Comparison of ENCODE assay signal across 7 cellular contexts in genomic region chr11:59626969-59627368, GRCh38. TPM values are rescaled to one million over a fixed set of nuclear protein-coding genes. Genes with fewer than 3 reads are reported as not detected.
DNase-seq lines count a peak whose midpoint lies in the region; ATAC-seq, FAIRE-seq and TF ChIP-seq lines count a peak whose summit lies in the region.
"Not testable (repeated sequence)": the region's sequence is repeated elsewhere in the genome, so short reads cannot be mapped to it uniquely, and the experiment has no call there.

No MANE protein-coding gene starts in this region.

- H3K4me3 ChIP-seq in BJ (ENCODE audit: low read depth, low read length); IMR-90 (ENCODE audit: insufficient read depth, low read depth, low read length); HepG2 (replicated peaks in 1 of 3; ENCODE audit: insufficient read depth in 1 of 3, low read depth in 2 of 3, low read length in 3 of 3); osteoblast (ENCODE audit: insufficient read depth, low read length): not testable (repeated sequence)

- CTCF ChIA-PET in BJ (lab: Yijun Ruan, JAX); IMR-90 (lab: Yijun Ruan, JAX); HepG2 (lab: Yijun Ruan, JAX; ENCODE audit: low intra/inter-chr PET ratio, low total read pairs): not testable (repeated sequence)

- not testable (repeated sequence) for H3K4me3 Mint-ChIP-seq in chondrocyte (ENCODE audit: unreplicated experiment)

- H4K8ac ChIP-seq in IMR-90 (ENCODE audit: low read depth in 2 of 2, low read length in 2 of 2) = not testable (repeated sequence)

- not testable (repeated sequence) for H3K4me2 ChIP-seq in IMR-90 (ENCODE audit: low read depth, low read length); HepG2 (ENCODE audit: low read depth, low read length); osteoblast (ENCODE audit: insufficient read depth, low read length)

- not testable (repeated sequence) for H3K56ac ChIP-seq in IMR-90 (ENCODE audit: extremely low read depth, insufficient read depth, low read length)

- not testable (repeated sequence) for H2AK9ac ChIP-seq in IMR-90 (replicated peaks; ENCODE audit: low read depth, low read length, poor library complexity)

- H4K20me1 ChIP-seq in IMR-90 (ENCODE audit: insufficient read depth, low read length); HepG2 (ENCODE audit: insufficient read depth, low read length); osteoblast (ENCODE audit: insufficient read depth, low read length): not testable (repeated sequence)

- H3K9me3 Mint-ChIP-seq in chondrocyte (ENCODE audit: low read depth) = not testable (repeated sequence)

- not testable (repeated sequence) for DNase-seq in BJ (ENCODE audit: low read depth); IMR-90; chondrocyte (ENCODE audit: low spot score); HepG2 (ENCODE audit: low spot score); osteoblast (ENCODE audit: insufficient read length, low spot score, missing footprints)
- DNase-seq in amniotic epithelial cell (ENCODE audit: low read depth) = peak; percentile 24
- peak; percentile 7 for DNase-seq in fibroblast of gingiva (ENCODE audit: low read depth)

- H3K4me1 ChIP-seq in IMR-90 (ENCODE audit: control insufficient read depth, insufficient read depth, low read length); osteoblast (ENCODE audit: insufficient read depth, low read length): not testable (repeated sequence)
- H3K4me1 ChIP-seq in HepG2 (ENCODE audit: insufficient read depth, low read length) = peaks cover 12% of the 10 kb centered on the region; the same call in 1 of the 2 replicates

- H3K9me1 ChIP-seq in IMR-90 (ENCODE audit: insufficient read depth, low read length) = not testable (repeated sequence)

- H3K36me3 ChIP-seq in BJ (ENCODE audit: control insufficient read depth, insufficient read depth, low read length); IMR-90 (ENCODE audit: control insufficient read depth, insufficient read depth, low read length); HepG2 (replicated peaks in 1 of 2; ENCODE audit: control insufficient read depth in 1 of 2, insufficient read depth in 2 of 2, low read length in 2 of 2); osteoblast (ENCODE audit: insufficient read depth, low read length): not testable (repeated sequence)

- POLR2A ChIA-PET in BJ (lab: Charles Lee); IMR-90 (lab: Charles Lee; ENCODE audit: unreplicated experiment); HepG2 (lab: Yijun Ruan, JAX): not testable (repeated sequence)

- not testable (repeated sequence) for H3K23ac ChIP-seq in IMR-90 (ENCODE audit: low read depth, low read length)

- not testable (repeated sequence) for H3K27me3 Mint-ChIP-seq in chondrocyte (ENCODE audit: low read depth)

- TF ChIP-seq POLR2A in IMR-90 (IDR thresholded peaks at IDR 0.05; ENCODE audit: low read depth, low read length); HepG2 (IDR thresholded peaks at IDR 0.05; ENCODE audit: insufficient read depth in 1 of 2, low read depth in 2 of 2, low read length in 2 of 2): not testable (repeated sequence)

- peak; percentile 8; the same call in 1 of the 2 replicates for TF ChIP-seq CTCF in BJ (IDR thresholded peaks at IDR 0.05; ENCODE audit: insufficient read depth, low read depth, low read length)
- peak; percentile 33 for TF ChIP-seq CTCF in IMR-90 (conservative IDR thresholded peaks at IDR 0.05; ENCODE audit: low read depth, low read length)
- peak; percentile 75 for TF ChIP-seq CTCF in chondrocyte (IDR thresholded peaks at IDR 0.05)
- TF ChIP-seq CTCF in HepG2 (CRISPR knock-in tag; IDR thresholded peaks at IDR 0.05) = not testable (repeated sequence)
- peak; percentile 31 for TF ChIP-seq CTCF in osteoblast (IDR thresholded peaks at IDR 0.05; ENCODE audit: extremely low read depth, low read depth, low read length)

- not testable (repeated sequence) for TF ChIP-seq RAD21 in IMR-90 (IDR thresholded peaks at IDR 0.05; ENCODE audit: low read length); HepG2 (CRISPR knock-in tag; IDR thresholded peaks at IDR 0.05)

- not testable (repeated sequence) for H2BK5ac ChIP-seq in IMR-90 (ENCODE audit: low read depth, low read length, poor library complexity, severe bottlenecking)

- H3K27ac Mint-ChIP-seq in chondrocyte (ENCODE audit: unreplicated experiment) = not testable (repeated sequence)

- not testable (repeated sequence) for H3K9me3 ChIP-seq in IMR-90 (ENCODE audit: control insufficient read depth, insufficient read depth, low read length); HepG2 (ENCODE audit: low read length); osteoblast (ENCODE audit: low read depth, low read length)

- not testable (repeated sequence) for H3K27ac ChIP-seq in IMR-90 (ENCODE audit: insufficient read depth, low read length); HepG2 (ENCODE audit: extremely low read length, insufficient read depth, low read length); osteoblast (ENCODE audit: low read depth, low read length)

- H3K4me1 Mint-ChIP-seq in chondrocyte (ENCODE audit: low read depth) = peaks cover 17% of the 10 kb centered on the region

- not testable (repeated sequence) for H2AFZ ChIP-seq in IMR-90 (replicated peaks; ENCODE audit: low read length, poor library complexity); HepG2 (ENCODE audit: low read length); osteoblast (ENCODE audit: low read length)

- not testable (repeated sequence) for H3K4ac ChIP-seq in IMR-90 (ENCODE audit: low read depth, low read length)

- H3K79me1 ChIP-seq in IMR-90 (ENCODE audit: low read depth in 1 of 2, low read length in 2 of 2) = not testable (repeated sequence)

- not testable (repeated sequence) for BruUV-seq in IMR-90 (replicated peaks; lab: Mats Ljungman, UMichigan); HepG2 (replicated peaks; lab: Mats Ljungman, UMichigan)

- in situ Hi-C loops in IMR-90 (cut with MboI; ENCODE audit: low sequenced_read_pairs); HepG2 (cut with HindIII; ENCODE audit: extremely low pct_ligation_motif_present, low pct_unique_long_range_greater_than_20kb): not testable (repeated sequence)

- ATAC-seq in IMR-90 (ENCODE audit: low read depth) = peak; percentile 68
- not testable (repeated sequence) for ATAC-seq in HepG2

- H4K5ac ChIP-seq in IMR-90 (ENCODE audit: low read depth, low read length) = not testable (repeated sequence)

- dilution Hi-C loops in IMR-90 (cut with HindIII; ENCODE audit: low sequenced_read_pairs, unreplicated experiment) = not testable (repeated sequence)

- H3K36me3 Mint-ChIP-seq in chondrocyte (ENCODE audit: low read depth) = not testable (repeated sequence)

- not testable (repeated sequence) for H2AK5ac ChIP-seq in IMR-90 (ENCODE audit: low read depth, low read length)

- H2BK120ac ChIP-seq in IMR-90 (ENCODE audit: low read depth, low read length) = not testable (repeated sequence)

- 100% methylated on average over 1 of the region's 4 CpGs; no CpG with 5 or more reads in 1 of the 2 experiments for WGBS in IMR-90 (ENCODE audit: extremely low coverage in 2 of 2, insufficient read length in 1 of 2), 2 experiments
- WGBS in HepG2 (ENCODE audit: low lambda C conversion rate) = 72% methylated on average over 4 of the region's 4 CpGs

- not testable (repeated sequence) for H3K9ac ChIP-seq in IMR-90 (ENCODE audit: low read depth, low read length); HepG2 (ENCODE audit: insufficient read depth, low read depth, low read length)

- H3K18ac ChIP-seq in IMR-90 (ENCODE audit: low read depth, low read length) = not testable (repeated sequence)

- H2BK20ac ChIP-seq in IMR-90 (ENCODE audit: low read depth, low read length) = not testable (repeated sequence)

- H2BK15ac ChIP-seq in IMR-90 (ENCODE audit: low read depth, low read length) = not testable (repeated sequence)

- intact Hi-C loops in IMR-90 (cut with micrococcal nuclease) = loop anchor here (5.0 kb wide), 1 partner anchor 35 kb away; no protein-coding TSS in a partner anchor
- intact Hi-C loops in HepG2 (cut with micrococcal nuclease; ENCODE audit: unreplicated experiment) = not testable (repeated sequence)

- FAIRE-seq in HepG2 (lab: Jason Lieb, UNC) = not testable (repeated sequence)

- H4K91ac ChIP-seq in IMR-90 (ENCODE audit: insufficient read depth, low read depth, low read length) = not testable (repeated sequence)

- H3K14ac ChIP-seq in IMR-90 (replicated peaks; ENCODE audit: low read depth, low read length) = not testable (repeated sequence)

- not testable (repeated sequence) for H3K27me3 ChIP-seq in BJ (ENCODE audit: control insufficient read depth, insufficient read depth, low read length); IMR-90 (ENCODE audit: control insufficient read depth, insufficient read depth, low read length); HepG2 (ENCODE audit: control insufficient read depth in 1 of 2, insufficient read depth in 2 of 2, low read length in 2 of 2); osteoblast (ENCODE audit: insufficient read depth, low read length)

- TF ChIP-seq EP300 in HepG2 (IDR thresholded peaks at IDR 0.05; ENCODE audit: low read depth in 2 of 2, low read length in 2 of 2); HepG2 (CRISPR knock-in tag; IDR thresholded peaks at IDR 0.05; ENCODE audit: borderline replicate concordance): not testable (repeated sequence)

- H3K79me2 ChIP-seq in HepG2 (ENCODE audit: insufficient read depth, low read length); osteoblast (ENCODE audit: insufficient read depth, low read length): not testable (repeated sequence)

RNA-seq across cellular contexts. Expression of gene OSBP, which starts 11.4 kb away (rescaled TPM):
- polyA plus RNA-seq in BJ (2011; rRNA removed) (10.0 and 16.1 TPM in 2 replicates), IMR-90 (2012; rRNA removed) (15.4 and 22.1 TPM in 2 replicates), HepG2 (2011; rRNA removed) (12.1 and 12.5 TPM in 2 replicates)
- 12.5 and 17.4 TPM in 2 replicates for polyA minus RNA-seq in BJ (2011; rRNA and poly(A)+ RNA removed)
- total RNA-seq in IMR-90 (2012; rRNA removed) (27.2 and 27.4 TPM in 2 replicates), chondrocyte (47.3 to 48.4 TPM (median 47.6 TPM) in 3 replicates), HepG2 (2016; rRNA removed; fragmentation: Illumina TruSeq; extraction: Trizol) (13.5 and 23.0 TPM in 2 replicates), osteoblast (35.1 and 35.9 TPM in 2 replicates)
- polyA plus RNA-seq in IMR-90 (2012; cell fraction: cytosol; rRNA removed) = 5.8 and 8.5 TPM in 2 replicates
- polyA plus RNA-seq in IMR-90 (2012; cell fraction: nucleus; rRNA removed; ENCODE audit: low replicate concordance) = 5.2 and 32.2 TPM in 2 replicates
- 2.7 and 3.3 TPM in 2 replicates for total RNA-seq in HepG2 (2016; cell fraction: cytosol; rRNA removed; fragmentation: Illumina TruSeq; extraction: Trizol; ENCODE audit: low read depth)
- 12.8 and 21.9 TPM in 2 replicates for total RNA-seq in HepG2 (2016; cell fraction: insoluble cytoplasmic fraction; rRNA removed; fragmentation: Illumina TruSeq; extraction: Trizol)
- total RNA-seq in HepG2 (2016; cell fraction: membrane; rRNA removed; fragmentation: Illumina TruSeq; extraction: Trizol) = 9.1 and 9.5 TPM in 2 replicates
- 20.1 and 23.2 TPM in 2 replicates for total RNA-seq in HepG2 (2016; cell fraction: nucleus; rRNA removed; fragmentation: Illumina TruSeq; extraction: Trizol)
- 7.0 and 11.1 TPM in 2 replicates for polyA plus RNA-seq in HepG2 (2011; cell fraction: cytosol; rRNA removed)
- 12.1 and 14.0 TPM in 2 replicates for polyA plus RNA-seq in HepG2 (2011; cell fraction: nucleus; rRNA removed)
- polyA plus RNA-seq in HepG2 (2012) = 19.3 and 22.7 TPM in 2 replicates
- 1.6 and 1.8 TPM in 2 replicates for polyA plus RNA-seq in HepG2 (2016; cell fraction: cytosol; fragmentation: Illumina TruSeq; extraction: Trizol; ENCODE audit: low read depth)
- polyA plus RNA-seq in HepG2 (2016; cell fraction: insoluble cytoplasmic fraction; fragmentation: Illumina TruSeq; extraction: Trizol; ENCODE audit: low read depth) = 18.6 and 21.3 TPM in 2 replicates
- 3.9 and 4.6 TPM in 2 replicates for polyA plus RNA-seq in HepG2 (2016; cell fraction: membrane; fragmentation: Illumina TruSeq; extraction: Trizol; ENCODE audit: low read depth)
- 22.7 and 22.9 TPM in 2 replicates for polyA plus RNA-seq in HepG2 (2016; cell fraction: nucleus; fragmentation: Illumina TruSeq; extraction: Trizol; ENCODE audit: insufficient read depth, low read depth)
- polyA minus RNA-seq in HepG2 (2011; rRNA and poly(A)+ RNA removed; ENCODE audit: low replicate concordance) = 14.8 and 21.1 TPM in 2 replicates
- polyA minus RNA-seq in HepG2 (2011; cell fraction: cytosol; rRNA and poly(A)+ RNA removed) = 18.6 and 21.7 TPM in 2 replicates
- 26.3 and 27.6 TPM in 2 replicates for polyA minus RNA-seq in HepG2 (2011; cell fraction: nucleus; rRNA and poly(A)+ RNA removed)

RNA-seq across cellular contexts. Expression of gene PATL1, which starts 41.9 kb away (rescaled TPM):
- 33.6 and 34.3 TPM in 2 replicates for polyA plus RNA-seq in BJ (2011; rRNA removed)
- polyA minus RNA-seq in BJ (2011; rRNA and poly(A)+ RNA removed) = 14.4 and 16.8 TPM in 2 replicates
- total RNA-seq in IMR-90 (2012; rRNA removed) = 3.9 and 4.4 TPM in 2 replicates
- 29.7 and 30.9 TPM in 2 replicates for polyA plus RNA-seq in IMR-90 (2012; rRNA removed)
- 12.5 and 13.6 TPM in 2 replicates for polyA plus RNA-seq in IMR-90 (2012; cell fraction: cytosol; rRNA removed)
- 7.4 and 21.6 TPM in 2 replicates for polyA plus RNA-seq in IMR-90 (2012; cell fraction: nucleus; rRNA removed; ENCODE audit: low replicate concordance)
- total RNA-seq in chondrocyte = 24.5 to 30.4 TPM (median 28.8 TPM) in 3 replicates
- 12.9 and 16.6 TPM in 2 replicates for total RNA-seq in HepG2 (2016; rRNA removed; fragmentation: Illumina TruSeq; extraction: Trizol)
- 2.9 and 3.1 TPM in 2 replicates for total RNA-seq in HepG2 (2016; cell fraction: cytosol; rRNA removed; fragmentation: Illumina TruSeq; extraction: Trizol; ENCODE audit: low read depth)
- total RNA-seq in HepG2 (2016; cell fraction: insoluble cytoplasmic fraction; rRNA removed; fragmentation: Illumina TruSeq; extraction: Trizol) = 12.2 and 14.6 TPM in 2 replicates
- total RNA-seq in HepG2 (2016; cell fraction: membrane; rRNA removed; fragmentation: Illumina TruSeq; extraction: Trizol) = 9.2 and 11.0 TPM in 2 replicates
- 14.6 and 19.5 TPM in 2 replicates for total RNA-seq in HepG2 (2016; cell fraction: nucleus; rRNA removed; fragmentation: Illumina TruSeq; extraction: Trizol)
- polyA plus RNA-seq in HepG2 (2011; rRNA removed) = 24.0 and 26.8 TPM in 2 replicates
- 17.8 and 24.5 TPM in 2 replicates for polyA plus RNA-seq in HepG2 (2011; cell fraction: cytosol; rRNA removed)
- polyA plus RNA-seq in HepG2 (2011; cell fraction: nucleus; rRNA removed) = 20.6 and 20.9 TPM in 2 replicates
- polyA plus RNA-seq in HepG2 (2012) = 22.2 and 27.3 TPM in 2 replicates
- 3.0 and 3.3 TPM in 2 replicates for polyA plus RNA-seq in HepG2 (2016; cell fraction: cytosol; fragmentation: Illumina TruSeq; extraction: Trizol; ENCODE audit: low read depth)
- 32.0 and 38.3 TPM in 2 replicates for polyA plus RNA-seq in HepG2 (2016; cell fraction: insoluble cytoplasmic fraction; fragmentation: Illumina TruSeq; extraction: Trizol; ENCODE audit: low read depth)
- 10.8 and 13.4 TPM in 2 replicates for polyA plus RNA-seq in HepG2 (2016; cell fraction: membrane; fragmentation: Illumina TruSeq; extraction: Trizol; ENCODE audit: low read depth)
- polyA plus RNA-seq in HepG2 (2016; cell fraction: nucleus; fragmentation: Illumina TruSeq; extraction: Trizol; ENCODE audit: insufficient read depth, low read depth) = 30.7 and 32.8 TPM in 2 replicates
- 18.9 and 34.4 TPM in 2 replicates for polyA minus RNA-seq in HepG2 (2011; rRNA and poly(A)+ RNA removed; ENCODE audit: low replicate concordance)
- polyA minus RNA-seq in HepG2 (2011; cell fraction: cytosol; rRNA and poly(A)+ RNA removed) = 10.3 and 10.8 TPM in 2 replicates
- 14.8 and 18.3 TPM in 2 replicates for polyA minus RNA-seq in HepG2 (2011; cell fraction: nucleus; rRNA and poly(A)+ RNA removed)
- total RNA-seq in osteoblast = 17.7 and 19.5 TPM in 2 replicates
